In genomic region chr6:61711849-61712248, GRCh38 we compare ENCODE assay signal across 28 cellular contexts.
DNase-seq lines count a peak whose midpoint lies in the region; FAIRE-seq and TF ChIP-seq lines count a peak whose summit lies in the region.
"Had no signal": no experiment of that assay in that cellular context is flagged by ENCODE, and none has a peak within 500 bp of the region (broad histone marks: within the 10 kb centered on the region; RNA-seq: fewer than 3 reads in every experiment).

No MANE protein-coding gene starts in this region.

- no peak overlapping the region for H3K56ac ChIP-seq in H1 (replicated peaks; ENCODE audit: insufficient read length, low read depth, low read length)

- H3K4me3 ChIP-seq in H1 (ENCODE audit: extremely low read depth in 1 of 4, insufficient read depth in 2 of 4, low read depth in 3 of 4, low read length in 4 of 4) = no peak overlapping the region
- H3K4me3 ChIP-seq: A549, ascending aorta, BLaER1, gastrocnemius medialis, thyroid gland had no signal

- no peak overlapping the region for H3K27ac ChIP-seq in H1 (ENCODE audit: low read depth, low read length)
- H3K27ac ChIP-seq: A549, ascending aorta, BLaER1, gastrocnemius medialis, thyroid gland had no signal

- H4K8ac ChIP-seq in H1 (ENCODE audit: extremely low read depth, insufficient read depth, low read length) = no peak overlapping the region

- TF ChIP-seq EP300 in H1 (IDR thresholded peaks at IDR 0.05; ENCODE audit: borderline replicate concordance in 1 of 2, low read depth in 2 of 2, low read length in 2 of 2) = no peak

- no peak overlapping the region for H3K4ac ChIP-seq in H1 (replicated peaks; ENCODE audit: insufficient read length, low read depth, low read length)

- TF ChIP-seq POLR2A in H1 (IDR thresholded peaks at IDR 0.05; ENCODE audit: control extremely low read depth in 1 of 2, low read depth in 2 of 2, low read length in 2 of 2) = no peak

- no peak overlapping the region for H4K91ac ChIP-seq in H1 (replicated peaks; ENCODE audit: insufficient read length, low read length)

- TF ChIP-seq CTCF in H1 (IDR thresholded peaks at IDR 0.05; ENCODE audit: control extremely low read depth in 1 of 3, insufficient read depth in 1 of 3, low read depth in 1 of 3, low read length in 3 of 3) = peak in 2 of 3 experiments; percentile 64 to 71; a peak in 3 of 4 replicates
- TF ChIP-seq CTCF in neural crest cell (conservative IDR thresholded peaks at IDR 0.05) = no peak

- no peaks in the 10 kb centered on the region for H3K4me1 Mint-ChIP-seq in neural crest cell
- H3K4me1 Mint-ChIP-seq: activated CD4-positive, alpha-beta T cell treated with anti-CD3 and anti-CD28 coated beads, Interleukin-2, amount 10 ng/mL, durations not matched to agents 24 days and 14 days; activated CD8-positive, alpha-beta memory T cell treated with anti-CD3 and anti-CD28 coated beads, Interleukin-2, amount 10 ng/mL, durations not matched to agents 7 days and 5 days; central memory CD8-positive, alpha-beta T cell had no signal

- no peak overlapping the region for H2BK120ac ChIP-seq in H1 (replicated peaks; ENCODE audit: low read depth, low read length)

- H3K9ac ChIP-seq in H1 (replicated peaks in 1 of 4; ENCODE audit: extremely low read depth in 1 of 4, low read depth in 3 of 4, low read length in 3 of 4) = no peak overlapping the region
- H3K9ac ChIP-seq: BLaER1 had no signal

- H2BK5ac ChIP-seq in H1 (ENCODE audit: low read depth, low read length) = no peak overlapping the region

- no peak overlapping the region for H2BK15ac ChIP-seq in H1 (ENCODE audit: low read length)

- no peak overlapping the region for H3K23ac ChIP-seq in H1 (ENCODE audit: insufficient read length)

- H4K5ac ChIP-seq in H1 (ENCODE audit: insufficient read length, low read depth, low read length) = no peak overlapping the region

- CTCF ChIA-PET in H1 (lab: Charles Lee; ENCODE audit: partially characterized antibody) = interaction anchor here (0.5 to 2.2 kb wide), 12 partner anchors 9 to 726 kb away, joined by 3 to 8 read pairs (median 3); no protein-coding TSS in a partner anchor

- H3K9me3 Mint-ChIP-seq in neural crest cell = no peaks in the 10 kb centered on the region

- no peak overlapping the region for H2AK5ac ChIP-seq in H1 (ENCODE audit: low read depth, low read length)

- H3K4me1 ChIP-seq in H1 (replicated peaks in 1 of 4; ENCODE audit: control insufficient read depth in 3 of 4, insufficient read depth in 4 of 4, low read length in 3 of 4) = no peaks in the 10 kb centered on the region
- H3K4me1 ChIP-seq: A549, ascending aorta, BLaER1, gastrocnemius medialis, thyroid gland had no signal

- FAIRE-seq in H1 (lab: Jason Lieb, UNC) = peak; percentile 92
- FAIRE-seq: A549, GM19239 had no signal

- H3K27me3 ChIP-seq in H1 (replicated peaks in 1 of 4; ENCODE audit: control insufficient read depth in 3 of 4, extremely low read depth in 1 of 4, insufficient read depth in 3 of 4, low read length in 3 of 4) = no peaks in the 10 kb centered on the region
- H3K27me3 ChIP-seq: ascending aorta, BLaER1, gastrocnemius medialis, thyroid gland had no signal

- no peak overlapping the region for H2AFZ ChIP-seq in H1 (ENCODE audit: low read length)

- peak; percentile 81 to 86 for TF ChIP-seq RAD21 in H1 (IDR thresholded peaks at IDR 0.05 in 1 of 2, conservative IDR thresholded peaks at IDR 0.05 in 1 of 2; ENCODE audit: low read depth in 2 of 2, low read length in 2 of 2)

- no peak overlapping the region for H2BK12ac ChIP-seq in H1 (ENCODE audit: low read depth, low read length)

- H3K79me1 ChIP-seq in H1 (ENCODE audit: low read depth, low read length) = no peaks in the 10 kb centered on the region

- H3K9me3 ChIP-seq in H1 (ENCODE audit: insufficient read depth in 2 of 2, low read depth in 1 of 2, low read length in 1 of 2) = no peaks in the 10 kb centered on the region
- H3K9me3 ChIP-seq: A549, ascending aorta, BLaER1, gastrocnemius medialis, thyroid gland had no signal

- H3K14ac ChIP-seq in H1 (ENCODE audit: insufficient read length) = no peak overlapping the region

- H3K4me2 ChIP-seq in H1 (ENCODE audit: insufficient read depth in 1 of 2, low read depth in 2 of 2, low read length in 2 of 2) = no peak overlapping the region
- H3K4me2 ChIP-seq: A549, BLaER1 had no signal

- no peak overlapping the region for H2BK20ac ChIP-seq in H1 (ENCODE audit: low read length)

- H3K27me3 Mint-ChIP-seq in neural crest cell (ENCODE audit: low read depth) = no peaks in the 10 kb centered on the region
- H3K27me3 Mint-ChIP-seq: activated CD4-positive, alpha-beta T cell treated with anti-CD3 and anti-CD28 coated beads, Interleukin-2, amount 10 ng/mL, durations not matched to agents 24 days and 14 days; activated CD8-positive, alpha-beta memory T cell treated with anti-CD3 and anti-CD28 coated beads, Interleukin-2, amount 10 ng/mL, durations not matched to agents 7 days and 5 days; central memory CD8-positive, alpha-beta T cell had no signal

- no peaks in the 10 kb centered on the region for H3K79me2 ChIP-seq in H1 (ENCODE audit: control insufficient read depth in 1 of 2, insufficient read depth in 2 of 2, low read length in 2 of 2)

- H3K36me3 ChIP-seq in H1 (ENCODE audit: control insufficient read depth in 2 of 4, insufficient read depth in 4 of 4, low read length in 3 of 4) = no peaks in the 10 kb centered on the region
- H3K36me3 ChIP-seq: ascending aorta, BLaER1, gastrocnemius medialis, thyroid gland had no signal

- no peak overlapping the region for H3K4me3 Mint-ChIP-seq in neural crest cell
- H3K4me3 Mint-ChIP-seq: activated CD4-positive, alpha-beta T cell treated with anti-CD3 and anti-CD28 coated beads, Interleukin-2, amount 10 ng/mL, durations not matched to agents 24 days and 14 days; activated CD8-positive, alpha-beta memory T cell treated with anti-CD3 and anti-CD28 coated beads, Interleukin-2, amount 10 ng/mL, durations not matched to agents 7 days and 5 days; activated T-helper 1 cell treated with anti-CD3 and anti-CD28 coated beads, Interleukin-12 subunit alpha, Interleukin-12 subunit beta, Interleukin-2, Interleukin-4 antibody, amounts not matched to agents 30 ng/mL and 10 ng/mL and 1 ng/mL, durations not matched to agents 14 hours and 24 hours and 36 hours; central memory CD8-positive, alpha-beta T cell had no signal

- no peaks in the 10 kb centered on the region for H4K20me1 ChIP-seq in H1 (replicated peaks in 1 of 2; ENCODE audit: control insufficient read depth in 1 of 2, insufficient read depth in 2 of 2, low read length in 2 of 2)
- H4K20me1 ChIP-seq: BLaER1 had no signal

- H3K18ac ChIP-seq in H1 (ENCODE audit: extremely low read depth, low read length) = no peak overlapping the region

- POLR2A ChIA-PET in H1 (lab: Charles Lee; ENCODE audit: partially characterized antibody) = interaction anchor here (0.6 kb wide), 1 partner anchor 14 kb away, joined by 3 read pairs; no protein-coding TSS in a partner anchor

- H3K27ac Mint-ChIP-seq in neural crest cell (ENCODE audit: unreplicated experiment) = no peak overlapping the region
- H3K27ac Mint-ChIP-seq: activated CD4-positive, alpha-beta T cell treated with anti-CD3 and anti-CD28 coated beads, Interleukin-2, amount 10 ng/mL, durations not matched to agents 24 days and 14 days; activated CD8-positive, alpha-beta memory T cell treated with anti-CD3 and anti-CD28 coated beads, Interleukin-2, amount 10 ng/mL, durations not matched to agents 7 days and 5 days; activated naive CD4-positive, alpha-beta T cell treated with anti-CD3 and anti-CD28 coated beads, Interleukin-2, amount 50 U/mL, for 72 hours; activated T-helper 1 cell treated with anti-CD3 and anti-CD28 coated beads, Interleukin-12 subunit alpha, Interleukin-12 subunit beta, Interleukin-2, Interleukin-4 antibody, amounts not matched to agents 30 ng/mL and 10 ng/mL and 1 ng/mL, durations not matched to agents 14 hours and 24 hours and 36 hours had no signal

- WGBS in H1 (ENCODE audit: extremely low coverage in 1 of 2, insufficient coverage in 1 of 2, insufficient read length in 1 of 2, insufficient replicate concordance in 2 of 2, low coverage in 1 of 2, low lambda C conversion rate in 2 of 2, missing lambda C conversion rate in 1 of 2), 2 experiments = 73% methylated on average over 3 of the region's 3 CpGs; no CpG with 5 or more reads in 1 of the 2 experiments

- H3K23me2 ChIP-seq in H1 (ENCODE audit: low read depth, low read length) = no peaks in the 10 kb centered on the region

- DNase-seq in NCI-H2227 (lab: John Stamatoyannopoulos, UW; ENCODE audit: unreplicated experiment) (peak; percentile 0), NCI-H2227 treated with DMSO at 0.1 percent for 48 hours (lab: John Stamatoyannopoulos, UW) (no peak), NCI-H748 treated with DMSO at 0.1 percent for 48 hours (lab: John Stamatoyannopoulos, UW) (peak; percentile 5), H1 (ENCODE audit: low read depth in 1 of 2, low spot score in 2 of 2) (peak; percentile 33 to 46), neural crest cell (ENCODE audit: low read depth, low spot score) (peak; percentile 2), NCI-H510A (lab: John Stamatoyannopoulos, UW) (no peak), NCI-H2171 (lab: John Stamatoyannopoulos, UW) (no peak), NCI-H1105 treated with DMSO at 0.1 percent for 48 hours (lab: John Stamatoyannopoulos, UW) (no peak)
- DNase-seq: activated CD4-positive, alpha-beta T cell treated with anti-CD3 and anti-CD28 coated beads, Interleukin-2, amount 10 ng/mL, durations not matched to agents 24 days and 14 days; activated CD8-positive, alpha-beta memory T cell treated with anti-CD3 and anti-CD28 coated beads, Interleukin-2, amount 10 ng/mL, durations not matched to agents 7 days and 5 days; Calu3; gastrocnemius medialis; GF-D8; GOT3; NCI-H1436 treated with DMSO at 0.1 percent for 48 hours; NCI-H345; Right ventricle myocardium superior; stimulated activated CD4-positive, alpha-beta T cell treated with anti-CD3 and anti-CD28 coated beads, Interleukin-1b, Interleukin-23, amount 100 ng/mL, for 48 hours; stimulated activated naive CD4-positive, alpha-beta T cell; T-helper 1 cell; thyroid gland had no signal

- H3K36me3 Mint-ChIP-seq in neural crest cell (ENCODE audit: low read depth) = no peaks in the 10 kb centered on the region
- H3K36me3 Mint-ChIP-seq: activated CD8-positive, alpha-beta memory T cell treated with anti-CD3 and anti-CD28 coated beads, Interleukin-2, amount 10 ng/mL, durations not matched to agents 7 days and 5 days; activated naive CD4-positive, alpha-beta T cell treated with anti-CD3 and anti-CD28 coated beads, Interleukin-2, amount 50 U/mL, for 72 hours had no signal

TF ChIP-seq in H1, 55 proteins besides CTCF, POLR2A, EP300 and RAD21:
- TF ChIP-seq CBX8 (IDR thresholded peaks at IDR 0.05; ENCODE audit: borderline replicate concordance, low read depth, low read length) (no peak), MAX (IDR thresholded peaks at IDR 0.05) (0 out of 2 replicates have a peak, but pooled peaks have one; percentile 18)

Comparison
In these comparisons a context has a peak if more than half of its experiments do, and no peak if none do; other contexts are left out.
1. DNase-seq: peak in NCI-H2227 (single experiment), NCI-H748 treated with DMSO at 0.1 percent for 48 hours (single experiment), H1 (2 of 2) and neural crest cell (single experiment); none in NCI-H2227 treated with DMSO at 0.1 percent for 48 hours (single experiment), NCI-H510A (single experiment), NCI-H2171 (single experiment) and NCI-H1105 treated with DMSO at 0.1 percent for 48 hours (single experiment).